In the genomic region with DNA sequence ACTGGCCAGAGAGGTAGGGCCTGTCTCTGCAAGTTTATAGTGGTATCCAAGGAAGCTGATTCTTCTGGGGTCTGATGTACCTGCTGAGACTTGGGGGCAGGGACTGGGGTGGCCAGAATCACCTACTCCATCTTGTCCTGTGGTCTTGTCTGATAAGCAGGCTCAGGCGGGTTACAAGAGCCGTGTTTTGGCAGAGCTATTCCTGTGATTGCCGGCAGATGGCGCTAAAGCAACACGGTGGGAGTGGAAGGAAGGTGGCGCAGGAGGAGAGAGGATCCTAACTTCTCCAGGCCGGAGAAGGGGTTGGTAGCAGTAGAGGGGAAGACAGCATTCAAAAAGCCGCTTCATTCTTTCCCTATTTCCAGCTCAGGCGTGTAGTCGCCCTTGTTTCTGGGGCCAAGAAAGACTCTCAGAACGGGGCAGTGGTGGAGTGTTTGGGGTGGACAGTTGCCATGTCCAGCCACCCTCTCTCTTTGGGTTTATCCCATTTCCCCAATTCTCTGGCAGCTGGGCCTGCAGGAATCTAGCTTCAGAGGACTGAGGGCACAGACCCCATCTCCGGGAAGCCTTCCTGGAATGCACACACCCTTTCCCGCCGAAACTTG, we compare ENCODE assay signal across 8 cellular contexts. TPM values are rescaled to one million over a fixed set of nuclear protein-coding genes. Genes with fewer than 3 reads are reported as not detected.
DNase-seq lines count a peak whose midpoint lies in the region; ATAC-seq and TF ChIP-seq lines count a peak whose summit lies in the region.

No MANE protein-coding gene starts in this region.

- no peaks in the 10 kb centered on the region for H3K79me1 ChIP-seq in neuronal stem cell (ENCODE audit: low read depth, low read length)

- no peak overlapping the region for H3K9ac ChIP-seq in neuronal stem cell (ENCODE audit: low read depth, low read length, poor library complexity)

- H4K8ac ChIP-seq in neuronal stem cell (ENCODE audit: low read depth, low read length): no peak overlapping the region

- H4K91ac ChIP-seq in neuronal stem cell (ENCODE audit: low read depth, low read length, poor library complexity): no peak overlapping the region

- H3K36me3 ChIP-seq in GM06990 (ENCODE audit: control insufficient read depth, insufficient read depth, low read length): no peaks in the 10 kb centered on the region
- no peaks in the 10 kb centered on the region for H3K36me3 ChIP-seq in Peyer's patch
- no peaks in the 10 kb centered on the region for H3K36me3 ChIP-seq in neuronal stem cell (replicated peaks in 1 of 2; ENCODE audit: control insufficient read depth in 2 of 2, insufficient read depth in 2 of 2, low read length in 2 of 2)
- H3K36me3 ChIP-seq in stomach: no peaks in the 10 kb centered on the region

- peak; percentile 99 for TF ChIP-seq CTCF in GM06990 (IDR thresholded peaks at IDR 0.05; ENCODE audit: insufficient read depth, low read length, poor library complexity, severe bottlenecking)
- peak; percentile 86 to 98 (median 98) for TF ChIP-seq CTCF in Peyer's patch (IDR thresholded peaks at IDR 0.05)
- peak in 6 of 7 experiments; percentile 56 to 99 (median 99) for TF ChIP-seq CTCF in stomach (IDR thresholded peaks at IDR 0.05)

- H3K4me1 ChIP-seq in Peyer's patch (no peaks in the 10 kb centered on the region), neuronal stem cell (ENCODE audit: control insufficient read depth in 2 of 2, insufficient read depth in 1 of 2, low read depth in 1 of 2, low read length in 2 of 2) (peaks cover 0 to 5% of the 10 kb centered on the region in 2 donors), stomach (peaks cover 18 to 29% (median 28%) of the 10 kb centered on the region in 4 donors)

- no peak overlapping the region for H2AK5ac ChIP-seq in neuronal stem cell (ENCODE audit: low read depth, low read length)

- H3K4ac ChIP-seq in neuronal stem cell (ENCODE audit: low read length): no peak overlapping the region

- intact Hi-C loops in stomach (cut with DNase I; ENCODE audit: low total_unique reads): no loop called here

- no peak overlapping the region for H3K18ac ChIP-seq in neuronal stem cell (ENCODE audit: low read length)

- DNase-seq in GM06990 (ENCODE audit: extremely low read depth, insufficient read length) (peak; percentile 36), KBM-7 (peak; percentile 93), Peyer's patch (peak; percentile 63 to 90 (median 87)), fibroblast of peridontal ligament (ENCODE audit: extremely low read depth) (peak; percentile 88), neuronal stem cell (ENCODE audit: low spot score) (peak; percentile 90), stomach (peak; percentile 84)
- DNase-seq in activated T-cell treated with anti-CD3 and anti-CD28 coated beads, Interleukin-2, amount 50 U/mL, for 48 hours: peak; percentile 88 to 91

- no peak overlapping the region for H2BK120ac ChIP-seq in neuronal stem cell (ENCODE audit: low read depth, low read length)

- no peaks in the 10 kb centered on the region; the same call in 1 of the 2 replicates for H3K27me3 ChIP-seq in GM06990 (replicated peaks; ENCODE audit: control insufficient read depth, insufficient read depth, low read length)
- H3K27me3 ChIP-seq in Peyer's patch: no peaks in the 10 kb centered on the region
- H3K27me3 ChIP-seq in neuronal stem cell (ENCODE audit: control insufficient read depth in 3 of 3, insufficient read depth in 3 of 3, low read depth in 1 of 3, low read length in 3 of 3): peaks cover 0 to 56% (median 2%) of the 10 kb centered on the region in 3 experiments
- no peaks in the 10 kb centered on the region for H3K27me3 ChIP-seq in stomach

- peak overlapping the region; percentile 47 for H2AFZ ChIP-seq in neuronal stem cell (ENCODE audit: low read length)

- no peak for ATAC-seq in HG03025 (IDR thresholded peaks at IDR 0.05; ENCODE audit: low FRiP score, unreplicated experiment)

- TF ChIP-seq POLR2A in Peyer's patch (IDR thresholded peaks at IDR 0.05) (no peak), stomach (IDR thresholded peaks at IDR 0.05) (no peak)

- no peak overlapping the region for H3K23ac ChIP-seq in neuronal stem cell (ENCODE audit: low read depth, low read length, poor library complexity)

- no peak overlapping the region for H2BK12ac ChIP-seq in neuronal stem cell (ENCODE audit: low read length)

- no peak overlapping the region for H2BK5ac ChIP-seq in neuronal stem cell (ENCODE audit: low read length)

- H3K4me3 ChIP-seq in GM06990 (replicated peaks; ENCODE audit: low read depth, low read length): no peak overlapping the region
- H3K4me3 ChIP-seq in Peyer's patch: no peak overlapping the region
- H3K4me3 ChIP-seq in neuronal stem cell (ENCODE audit: low read length in 2 of 2): no peak overlapping the region
- H3K4me3 ChIP-seq in stomach: no peak overlapping the region

- no CpG with 5 or more reads among the region's 14 CpGs for whole genome bisulfite sequencing in neuronal stem cell (ENCODE audit: extremely low coverage in 2 of 2, insufficient read length in 2 of 2, insufficient replicate concordance in 1 of 2), 2 donors
- WGBS in stomach, 5 donors: 15 to 20% (median 17%) methylated on average over 14 of the region's 14 CpGs

- H2BK15ac ChIP-seq in neuronal stem cell (ENCODE audit: low read length): no peak overlapping the region

- no peak overlapping the region for H3K14ac ChIP-seq in neuronal stem cell (ENCODE audit: low read length)

- H3K9me3 ChIP-seq in Peyer's patch (no peaks in the 10 kb centered on the region), neuronal stem cell (replicated peaks in 1 of 2; ENCODE audit: control insufficient read depth in 2 of 2, insufficient read depth in 1 of 2, low read depth in 1 of 2, low read length in 2 of 2) (no peaks in the 10 kb centered on the region), stomach (no peaks in the 10 kb centered on the region)

- TF ChIP-seq EP300 in stomach (IDR thresholded peaks at IDR 0.05): no peak

- no peak overlapping the region for H3K4me2 ChIP-seq in neuronal stem cell (ENCODE audit: insufficient read depth, low read length, poor library complexity, severe bottlenecking)

- in situ Hi-C loops in KBM-7 (cut with MboI; ENCODE audit: low pct_unique_long_range_greater_than_20kb, low sequenced_read_pairs): no loop called here

- H3K27ac ChIP-seq in Peyer's patch (no peak overlapping the region), neuronal stem cell (replicated peaks; ENCODE audit: low read length) (no peak overlapping the region), stomach (no peak overlapping the region)

RNA-seq across cellular contexts. Expression of a gene that starts 15.1 kb away (rescaled TPM):
- under 1 TPM in 2 of 4 donors, not detected in 2; 0.54 to 0.76 TPM for total RNA-seq in Peyer's patch
- not detected for polyA plus RNA-seq in neuronal stem cell (2013, experiment 1 of 2)
- not detected for polyA plus RNA-seq in neuronal stem cell (2013, experiment 2 of 2)
- 10 to 100 TPM in 1 of 5 donors, 1 to 10 TPM in 2, under 1 TPM in 1, not detected in 1; 0.73 to 19.4 (median 6.6) TPM for total RNA-seq in stomach
- polyA plus RNA-seq in stomach: under 1 TPM in 2 of 3 donors, not detected in 1; 0.12 to 0.48 TPM

RNA-seq across cellular contexts. Expression of a gene that starts 25.3 kb away (rescaled TPM):
- total RNA-seq in Peyer's patch (100 to 1,000 TPM in 3 of 4 donors, 10 to 100 TPM in 1; 64.4 to 253 (median 207) TPM), stomach (100 to 1,000 TPM in 4 of 5 donors, 10 to 100 TPM in 1; 70.7 to 255 (median 141) TPM)
- polyA plus RNA-seq in neuronal stem cell (2013, experiment 1 of 2): 54.5 TPM
- 51.5 TPM for polyA plus RNA-seq in neuronal stem cell (2013, experiment 2 of 2)
- 100 to 1,000 TPM in 1 of 3 donors, 10 to 100 TPM in 2; 36.0 to 176 (median 51.6) TPM for polyA plus RNA-seq in stomach

Comparison
In these comparisons a context has a peak if more than half of its experiments do, and no peak if none do; other contexts are left out.
1. DNase-seq: peak in every context shown above with its lines; median percentile 93 in KBM-7; 90 in neuronal stem cell; 90 in activated T-cell treated with anti-CD3 and anti-CD28 coated beads, Interleukin-2, amount 50 U/mL, for 48 hours; 88 in fibroblast of peridontal ligament; 87 in Peyer's patch; 84 in stomach; 36 in GM06990.